Comparison of ENCODE assay signal across 10 cellular contexts in genomic region chr13:30735025-30735967, GRCh38. TPM values are rescaled to one million over a fixed set of nuclear protein-coding genes. Genes with fewer than 3 reads are reported as not detected.
DNase-seq lines count a peak whose midpoint lies in the region; ATAC-seq and TF ChIP-seq lines count a peak whose summit lies in the region.
"Had no signal": no experiment of that assay in that cellular context is flagged by ENCODE, and none has a peak within 500 bp of the region (broad histone marks: within the 10 kb centered on the region; RNA-seq: fewer than 3 reads in every experiment).

TSS of gene ALOX5AP (plus strand) at chr13:30735543. CDS start at chr13:30735606, 63 bp downstream.

- POLR2A ChIA-PET in activated CD8-positive, alpha-beta T cell treated with anti-CD3 and anti-CD28 coated beads for 36 hours (lab: Charles Lee): interaction anchor here (1.6 kb wide), 1 partner anchor 8 kb away, joined by 5 read pairs; no protein-coding TSS in a partner anchor

- H2AFZ ChIP-seq in neuronal stem cell (ENCODE audit: low read length): no peak within 1 kb of the TSS

- H3K9me3 ChIP-seq in right lobe of liver (no peaks in the 10 kb centered on the region), neuronal stem cell (replicated peaks in 1 of 2; ENCODE audit: control insufficient read depth in 2 of 2, insufficient read depth in 1 of 2, low read depth in 1 of 2, low read length in 2 of 2) (no peaks in the 10 kb centered on the region)

- H3K4me1 ChIP-seq in right lobe of liver (no peaks in the 10 kb centered on the region), neuronal stem cell (ENCODE audit: control insufficient read depth in 2 of 2, insufficient read depth in 1 of 2, low read depth in 1 of 2, low read length in 2 of 2) (peaks cover 9 to 13% of the 10 kb centered on the region in 2 donors)

- no peak within 1 kb of the TSS for H2BK15ac ChIP-seq in neuronal stem cell (ENCODE audit: low read length)

- no peak within 1 kb of the TSS for H4K8ac ChIP-seq in neuronal stem cell (ENCODE audit: low read depth, low read length)

- TF ChIP-seq POLR2A in right lobe of liver (IDR thresholded peaks at IDR 0.05): no peak

- H3K9me3 Mint-ChIP-seq in activated CD8-positive, alpha-beta T cell treated with anti-CD3 and anti-CD28 coated beads for 36 hours: no peaks in the 10 kb centered on the region

- peaks cover 62% of the 10 kb centered on the region for H3K4me1 Mint-ChIP-seq in activated CD8-positive, alpha-beta T cell treated with anti-CD3 and anti-CD28 coated beads for 36 hours (ENCODE audit: low read depth)

- no peak within 1 kb of the TSS for H3K14ac ChIP-seq in neuronal stem cell (ENCODE audit: low read length)

- H3K27me3 ChIP-seq in GM06990 (replicated peaks; ENCODE audit: control insufficient read depth, insufficient read depth, low read length) (no peaks in the 10 kb centered on the region), right lobe of liver (no peaks in the 10 kb centered on the region), neuronal stem cell (ENCODE audit: control insufficient read depth in 3 of 3, insufficient read depth in 3 of 3, low read depth in 1 of 3, low read length in 3 of 3) (peaks cover 0 to 2% (median 0%) of the 10 kb centered on the region in 3 experiments)
- H3K27me3 ChIP-seq: cardiac muscle cell had no signal

- no peak within 1 kb of the TSS for H3K23ac ChIP-seq in neuronal stem cell (ENCODE audit: low read depth, low read length, poor library complexity)

- peak within 1 kb of the TSS; percentile 78 for H3K4me3 Mint-ChIP-seq in activated CD8-positive, alpha-beta T cell treated with anti-CD3 and anti-CD28 coated beads for 36 hours

- TF ChIP-seq CTCF in GM06990 (IDR thresholded peaks at IDR 0.05; ENCODE audit: insufficient read depth, low read length, poor library complexity, severe bottlenecking): no peak
- TF ChIP-seq CTCF in GM20000 (IDR thresholded peaks at IDR 0.05; ENCODE audit: extremely low read depth, missing control alignments): no peak
- TF ChIP-seq CTCF in activated CD8-positive, alpha-beta T cell treated with anti-CD3 and anti-CD28 coated beads for 36 hours (IDR thresholded peaks at IDR 0.05): no peak
- TF ChIP-seq CTCF in right lobe of liver (IDR thresholded peaks at IDR 0.05): no peak

- H3K27ac ChIP-seq in right lobe of liver (peak within 1 kb of the TSS in 1 of 3 donors; percentile 39), neuronal stem cell (replicated peaks; ENCODE audit: low read length) (no peak within 1 kb of the TSS)
- H3K27ac ChIP-seq: cardiac muscle cell had no signal

- DNase-seq in GM06990 (ENCODE audit: extremely low read depth, insufficient read length): peak; percentile 60
- DNase-seq in GM20000 (ENCODE audit: low spot score): peak; percentile 71
- peak; percentile 45 for DNase-seq in activated CD8-positive, alpha-beta T cell treated with anti-CD3 and anti-CD28 coated beads for 36 hours
- DNase-seq in right lobe of liver: no peak
- DNase-seq in neuronal stem cell (ENCODE audit: low spot score): no peak
- no peak for DNase-seq in NCI-H187 treated with DMSO at 0.1 percent for 48 hours (lab: John Stamatoyannopoulos, UW)

- 51% methylated on average over 5 of the region's 7 CpGs for WGBS in right lobe of liver (ENCODE audit: insufficient coverage, low coverage, low lambda C conversion rate, missing lambda C conversion rate)
- no CpG with 5 or more reads among the region's 7 CpGs for WGBS in neuronal stem cell (ENCODE audit: extremely low coverage in 2 of 2, insufficient read length in 2 of 2, insufficient replicate concordance in 1 of 2), 2 donors

- no peak within 1 kb of the TSS for H3K4ac ChIP-seq in neuronal stem cell (ENCODE audit: low read length)

- H3K36me3 Mint-ChIP-seq in activated CD8-positive, alpha-beta T cell treated with anti-CD3 and anti-CD28 coated beads for 36 hours (ENCODE audit: low read depth): peaks cover 2% of the 10 kb centered on the region

- no peak within 1 kb of the TSS for H3K4me2 ChIP-seq in neuronal stem cell (ENCODE audit: insufficient read depth, low read length, poor library complexity, severe bottlenecking)

- H3K27ac Mint-ChIP-seq in activated CD8-positive, alpha-beta T cell treated with anti-CD3 and anti-CD28 coated beads for 36 hours: peak within 1 kb of the TSS; percentile 96

- no peak within 1 kb of the TSS for H3K18ac ChIP-seq in neuronal stem cell (ENCODE audit: low read length)

- no peak within 1 kb of the TSS for H2BK5ac ChIP-seq in neuronal stem cell (ENCODE audit: low read length)

- ATAC-seq in HG03521 (IDR thresholded peaks at IDR 0.05; ENCODE audit: unreplicated experiment): peak; percentile 76
- peak; percentile 43 for ATAC-seq in activated CD8-positive, alpha-beta T cell treated with anti-CD3 and anti-CD28 coated beads for 36 hours
- peak; percentile 45 to 71 (median 56) for ATAC-seq in right lobe of liver
- ATAC-seq in SK-N-SH treated with all-trans-retinoic acid at 6 μM for 48 hours: no peak
- ATAC-seq: HCT116 had no signal

- H3K4me3 ChIP-seq in GM06990 (replicated peaks; ENCODE audit: low read depth, low read length) (peak within 1 kb of the TSS; percentile 49), right lobe of liver (peak within 1 kb of the TSS in 1 of 3 donors; percentile 11), neuronal stem cell (ENCODE audit: low read length in 2 of 2) (no peak within 1 kb of the TSS)
- H3K4me3 ChIP-seq: cardiac muscle cell had no signal

- H2AK5ac ChIP-seq in neuronal stem cell (ENCODE audit: low read depth, low read length): no peak within 1 kb of the TSS

- no peak within 1 kb of the TSS for H4K91ac ChIP-seq in neuronal stem cell (ENCODE audit: low read depth, low read length, poor library complexity)

- intact Hi-C loops in activated CD8-positive, alpha-beta T cell treated with anti-CD3 and anti-CD28 coated beads for 36 hours (cut with micrococcal nuclease): loop anchor here (5.0 kb wide), 1 partner anchor 67 kb away; no protein-coding TSS in a partner anchor
- intact Hi-C loops in right lobe of liver (cut with DNase I): no loop called here

- no peak within 1 kb of the TSS for H2BK12ac ChIP-seq in neuronal stem cell (ENCODE audit: low read length)

- no peaks in the 10 kb centered on the region for H3K79me1 ChIP-seq in neuronal stem cell (ENCODE audit: low read depth, low read length)

- H3K36me3 ChIP-seq in GM06990 (ENCODE audit: control insufficient read depth, insufficient read depth, low read length) (no peaks in the 10 kb centered on the region), right lobe of liver (no peaks in the 10 kb centered on the region), neuronal stem cell (replicated peaks in 1 of 2; ENCODE audit: control insufficient read depth in 2 of 2, insufficient read depth in 2 of 2, low read length in 2 of 2) (no peaks in the 10 kb centered on the region)
- H3K36me3 ChIP-seq: cardiac muscle cell had no signal

- CTCF ChIA-PET in activated CD8-positive, alpha-beta T cell treated with anti-CD3 and anti-CD28 coated beads for 36 hours (lab: Charles Lee): no interaction called here

- no peak within 1 kb of the TSS for H2BK120ac ChIP-seq in neuronal stem cell (ENCODE audit: low read depth, low read length)

- H3K9ac ChIP-seq in neuronal stem cell (ENCODE audit: low read depth, low read length, poor library complexity): no peak within 1 kb of the TSS

- H3K27me3 Mint-ChIP-seq in activated CD8-positive, alpha-beta T cell treated with anti-CD3 and anti-CD28 coated beads for 36 hours: peaks cover 3% of the 10 kb centered on the region

TF ChIP-seq in SK-N-SH treated with all-trans-retinoic acid at 6 μM for 48 hours, 23 proteins besides CTCF, POLR2A, EP300 and RAD21 (continues in another document):
- no peak for TF ChIP-seq PPARA (CRISPR knock-in tag; IDR thresholded peaks at IDR 0.05; ENCODE audit: borderline replicate concordance)
- TF ChIP-seq TOX (CRISPR knock-in tag; IDR thresholded peaks at IDR 0.05; ENCODE audit: borderline replicate concordance): no peak
- no peak for TF ChIP-seq CSRNP3 (CRISPR knock-in tag; IDR thresholded peaks at IDR 0.05)
- TF ChIP-seq CSDC2 (CRISPR knock-in tag; IDR thresholded peaks at IDR 0.05): no peak
- TF ChIP-seq CREB5 (CRISPR knock-in tag; IDR thresholded peaks at IDR 0.05; ENCODE audit: low read depth): no peak
- no peak for TF ChIP-seq OSR1 (CRISPR knock-in tag; IDR thresholded peaks at IDR 0.05)
- TF ChIP-seq RARB (CRISPR knock-in tag; IDR thresholded peaks at IDR 0.05): no peak

RNA-seq across cellular contexts. Expression of gene ALOX5AP, which starts in this region (rescaled TPM):
- total RNA-seq in activated CD8-positive, alpha-beta T cell treated with anti-CD3 and anti-CD28 coated beads for 36 hours: 10 to 100 TPM; 40.5 to 42.2 TPM
- total RNA-seq in right lobe of liver: 1 to 10 TPM in 5 of 6 experiments, under 1 TPM in 1; 0.53 to 6.7 (median 3.7) TPM
- polyA plus RNA-seq in neuronal stem cell (2013, experiment 1 of 2): 0.10 TPM
- not detected for polyA plus RNA-seq in neuronal stem cell (2013, experiment 2 of 2)
- total RNA-seq: cardiac muscle cell had no signal

Comparison
In these comparisons a context has a peak if more than half of its experiments do, and no peak if none do; other contexts are left out.
1. RNA of gene ALOX5AP (total RNA-seq): 40.5 to 42.2 TPM in activated CD8-positive, alpha-beta T cell treated with anti-CD3 and anti-CD28 coated beads for 36 hours; 0.53 to 6.7 TPM in right lobe of liver; every median in the first group is over 4 times any median in the second.
2. DNase-seq: peak in GM06990 (single experiment), GM20000 (single experiment) and activated CD8-positive, alpha-beta T cell treated with anti-CD3 and anti-CD28 coated beads for 36 hours (single experiment); none in right lobe of liver (0 of 3), neuronal stem cell (single experiment) and NCI-H187 treated with DMSO at 0.1 percent for 48 hours (single experiment).